20 cellular contexts compared by ENCODE assay signal in genomic region chr7:35268953-35269352, GRCh38. TPM values are rescaled to one million over a fixed set of nuclear protein-coding genes. Genes with fewer than 3 reads are reported as not detected.
DNase-seq lines count a peak whose midpoint lies in the region; ATAC-seq, FAIRE-seq and TF ChIP-seq lines count a peak whose summit lies in the region.
"Had no signal": no experiment of that assay in that cellular context is flagged by ENCODE, and none has a peak within 500 bp of the region (broad histone marks: within the 10 kb centered on the region; RNA-seq: fewer than 3 reads in every experiment).

No MANE protein-coding gene starts in this region.

- POLR2A ChIA-PET in HepG2 (lab: Yijun Ruan, JAX) = no interaction called here

- no peak for DNase-seq in HepG2 (ENCODE audit: low spot score)
- DNase-seq in right lobe of liver = no peak
- DNase-seq in NCI-H2171 (lab: John Stamatoyannopoulos, UW) = peak; percentile 70
- DNase-seq in SK-N-DZ (ENCODE audit: low spot score) = peak; percentile 57
- no peak for DNase-seq in smooth muscle cell (lab: John Stamatoyannopoulos, UW; ENCODE audit: unreplicated experiment)
- no peak for DNase-seq in NCI-H2107 treated with DMSO at 0.1 percent for 48 hours (lab: John Stamatoyannopoulos, UW; ENCODE audit: unreplicated experiment)
- DNase-seq in stimulated activated naive B cell treated with anti-CD40 and anti-IgM and Interleukin-4, amounts not matched to agents 10 μg/mL and 1 μg/mL and 100 μg/mL, for 72 hours = no peak
- DNase-seq: AML-193, DND-41, GDM1, GOT3, MM.1S, NCI-H510A treated with DMSO at 0.1 percent for 48 hours, Peyer's patch, Right ventricle myocardium superior had no signal

- TF ChIP-seq CTCF in HepG2 (CRISPR knock-in tag; IDR thresholded peaks at IDR 0.05) (no peak), right lobe of liver (IDR thresholded peaks at IDR 0.05) (no peak), smooth muscle cell (IDR thresholded peaks at IDR 0.05; ENCODE audit: borderline replicate concordance, insufficient read depth, poor library complexity, severe bottlenecking) (no peak)

- H3K27ac Mint-ChIP-seq in stimulated activated naive B cell treated with anti-CD40 and anti-IgM and Interleukin-4, amounts not matched to agents 10 μg/mL and 1 μg/mL and 100 μg/mL, for 72 hours = no peak overlapping the region
- H3K27ac Mint-ChIP-seq: T-helper 1 cell treated with Interleukin-12 subunit alpha and Interleukin-12 subunit beta and Interleukin-4 antibody, amounts not matched to agents 30 μg/mL and 1 μg/mL, for 36 hours had no signal

- TF ChIP-seq EP300 in HepG2 (IDR thresholded peaks at IDR 0.05; ENCODE audit: low read depth in 2 of 2, low read length in 2 of 2) = no peak
- TF ChIP-seq EP300 in HepG2 (CRISPR knock-in tag; IDR thresholded peaks at IDR 0.05; ENCODE audit: borderline replicate concordance) = no peak

- no peak overlapping the region for H3K9ac ChIP-seq in HepG2 (ENCODE audit: insufficient read depth, low read depth, low read length)
- no peak overlapping the region for H3K9ac ChIP-seq in smooth muscle cell (ENCODE audit: low read depth)
- H3K9ac ChIP-seq: KMS-11 had no signal

- H4K20me1 ChIP-seq in HepG2 (ENCODE audit: insufficient read depth, low read length) (no peaks in the 10 kb centered on the region), smooth muscle cell (ENCODE audit: low read depth) (no peaks in the 10 kb centered on the region)

- H3K4me3 ChIP-seq in HepG2 (replicated peaks in 1 of 3; ENCODE audit: insufficient read depth in 1 of 3, low read depth in 2 of 3, low read length in 3 of 3) = no peak overlapping the region
- H3K4me3 ChIP-seq in right lobe of liver = no peak overlapping the region
- no peak overlapping the region for H3K4me3 ChIP-seq in smooth muscle cell
- H3K4me3 ChIP-seq: A549, Peyer's patch had no signal

- intact Hi-C loops in HepG2 (cut with micrococcal nuclease; ENCODE audit: unreplicated experiment) (no loop called here), right lobe of liver (cut with DNase I) (no loop called here)

- H3K27me3 Mint-ChIP-seq in stimulated activated naive B cell treated with anti-CD40 and anti-IgM and Interleukin-4, amounts not matched to agents 10 μg/mL and 1 μg/mL and 100 μg/mL, for 72 hours = peaks cover 47 to 63% of the 10 kb centered on the region in 2 donors

- H2AFZ ChIP-seq in HepG2 (ENCODE audit: low read length) (no peak overlapping the region), smooth muscle cell (ENCODE audit: low read depth) (no peak overlapping the region)

- H3K27ac ChIP-seq in HepG2 (ENCODE audit: extremely low read length, insufficient read depth, low read length) (no peak overlapping the region), right lobe of liver (no peak overlapping the region), smooth muscle cell (ENCODE audit: low read depth) (no peak overlapping the region)
- H3K27ac ChIP-seq: A549, HL-60, KMS-11, Peyer's patch had no signal

- WGBS in HepG2 (ENCODE audit: low lambda C conversion rate) = 2% methylated on average over 5 of the region's 5 CpGs
- 43% methylated on average over 5 of the region's 5 CpGs for WGBS in right lobe of liver (ENCODE audit: insufficient coverage, low coverage, low lambda C conversion rate, missing lambda C conversion rate)
- WGBS in smooth muscle cell (ENCODE audit: low lambda C conversion rate) = 59% methylated on average over 5 of the region's 5 CpGs

- no peaks in the 10 kb centered on the region for H3K4me1 ChIP-seq in HepG2 (ENCODE audit: insufficient read depth, low read length)
- no peaks in the 10 kb centered on the region for H3K4me1 ChIP-seq in right lobe of liver
- peaks cover 4% of the 10 kb centered on the region for H3K4me1 ChIP-seq in smooth muscle cell (ENCODE audit: low read depth)
- H3K4me1 ChIP-seq: A549, Peyer's patch had no signal

- in situ Hi-C loops in HepG2 (cut with HindIII; ENCODE audit: extremely low pct_ligation_motif_present, low pct_unique_long_range_greater_than_20kb) = no loop called here

- TF ChIP-seq RAD21 in HepG2 (CRISPR knock-in tag; IDR thresholded peaks at IDR 0.05) = no peak

- CTCF ChIA-PET in HepG2 (lab: Yijun Ruan, JAX; ENCODE audit: low intra/inter-chr PET ratio, low total read pairs) = no interaction called here

- H3K36me3 ChIP-seq in HepG2 (replicated peaks in 1 of 2; ENCODE audit: control insufficient read depth in 1 of 2, insufficient read depth in 2 of 2, low read length in 2 of 2) (no peaks in the 10 kb centered on the region), right lobe of liver (no peaks in the 10 kb centered on the region), smooth muscle cell (ENCODE audit: low read depth) (no peaks in the 10 kb centered on the region)
- H3K36me3 ChIP-seq: Peyer's patch had no signal

- ATAC-seq in HepG2 = no peak
- no peak for ATAC-seq in right lobe of liver
- no peak for ATAC-seq in HG02678 (IDR thresholded peaks at IDR 0.05; ENCODE audit: unreplicated experiment)
- no peak for ATAC-seq in stimulated activated naive B cell treated with anti-CD40 and anti-IgM and Interleukin-4, amounts not matched to agents 10 μg/mL and 1 μg/mL and 100 μg/mL, for 72 hours (replicated peaks)
- ATAC-seq: A549 had no signal

- no peaks in the 10 kb centered on the region for H3K9me3 ChIP-seq in HepG2 (ENCODE audit: low read length)
- no peaks in the 10 kb centered on the region for H3K9me3 ChIP-seq in right lobe of liver
- no peaks in the 10 kb centered on the region for H3K9me3 ChIP-seq in smooth muscle cell (replicated peaks; ENCODE audit: low read depth)
- H3K9me3 ChIP-seq: A549, Peyer's patch had no signal

- TF ChIP-seq POLR2A in HepG2 (IDR thresholded peaks at IDR 0.05; ENCODE audit: insufficient read depth in 1 of 2, low read depth in 2 of 2, low read length in 2 of 2) (no peak), right lobe of liver (IDR thresholded peaks at IDR 0.05) (no peak)

- no TSS peak for BruUV-seq in HepG2 (replicated peaks; lab: Mats Ljungman, UMichigan)

- H3K4me3 Mint-ChIP-seq in stimulated activated naive B cell treated with anti-CD40 and anti-IgM and Interleukin-4, amounts not matched to agents 10 μg/mL and 1 μg/mL and 100 μg/mL, for 72 hours = no peak overlapping the region
- H3K4me3 Mint-ChIP-seq: T-helper 1 cell treated with Interleukin-12 subunit alpha and Interleukin-12 subunit beta and Interleukin-4 antibody, amounts not matched to agents 30 μg/mL and 1 μg/mL, for 36 hours had no signal

- no peaks in the 10 kb centered on the region for H3K36me3 Mint-ChIP-seq in stimulated activated naive B cell treated with anti-CD40 and anti-IgM and Interleukin-4, amounts not matched to agents 10 μg/mL and 1 μg/mL and 100 μg/mL, for 72 hours

- no peaks in the 10 kb centered on the region for H3K4me1 Mint-ChIP-seq in stimulated activated naive B cell treated with anti-CD40 and anti-IgM and Interleukin-4, amounts not matched to agents 10 μg/mL and 1 μg/mL and 100 μg/mL, for 72 hours

- H3K27me3 ChIP-seq in HepG2 (ENCODE audit: control insufficient read depth in 1 of 2, insufficient read depth in 2 of 2, low read length in 2 of 2) = no peaks in the 10 kb centered on the region; a peak in 1 of 5 replicates
- H3K27me3 ChIP-seq in right lobe of liver = no peaks in the 10 kb centered on the region
- H3K27me3 ChIP-seq in smooth muscle cell (ENCODE audit: low read depth) = no peaks in the 10 kb centered on the region
- H3K27me3 ChIP-seq: Peyer's patch had no signal

- H3K4me2 ChIP-seq in HepG2 (ENCODE audit: low read depth, low read length) = no peak overlapping the region
- H3K4me2 ChIP-seq in smooth muscle cell = peak overlapping the region; percentile 20
- H3K4me2 ChIP-seq: A549, KMS-11 had no signal

- H3K79me2 ChIP-seq in HepG2 (ENCODE audit: insufficient read depth, low read length) = no peaks in the 10 kb centered on the region
- peaks cover 2% of the 10 kb centered on the region for H3K79me2 ChIP-seq in smooth muscle cell (ENCODE audit: low read depth)

- no peak for FAIRE-seq in HepG2 (lab: Jason Lieb, UNC)
- FAIRE-seq: A549 had no signal

- H3K9me3 Mint-ChIP-seq in stimulated activated naive B cell treated with anti-CD40 and anti-IgM and Interleukin-4, amounts not matched to agents 10 μg/mL and 1 μg/mL and 100 μg/mL, for 72 hours = no peaks in the 10 kb centered on the region
- H3K9me3 Mint-ChIP-seq: T-helper 1 cell treated with Interleukin-12 subunit alpha and Interleukin-12 subunit beta and Interleukin-4 antibody, amounts not matched to agents 30 μg/mL and 1 μg/mL, for 36 hours had no signal

- no peaks in the 10 kb centered on the region for H3F3A ChIP-seq in smooth muscle cell (ENCODE audit: low read depth)

TF ChIP-seq in HepG2, 621 proteins besides CTCF, POLR2A, EP300 and RAD21:
- peak; percentile 70; the same call in 1 of the 2 replicates for TF ChIP-seq CREB1 (IDR thresholded peaks at IDR 0.05)
- no peak for TF ChIP-seq CREB1 (CRISPR knock-in tag; IDR thresholded peaks at IDR 0.05)
- no peak for TF ChIP-seq KAT8 (CRISPR knock-in tag; IDR thresholded peaks at IDR 0.05)

RNA-seq across cellular contexts. Expression of gene TBX20, which starts 15.1 kb away (rescaled TPM):
- total RNA-seq in HepG2 (2016; rRNA removed; fragmentation: Illumina TruSeq; extraction: Trizol) (not detected in 2 replicates), right lobe of liver (1 to 10 TPM in 2 of 6 experiments, under 1 TPM in 4; 0.40 to 1.4 (median 0.94) TPM), smooth muscle cell (58.4 and 71.1 TPM in 2 replicates)
- total RNA-seq in HepG2 (2016; cell fraction: cytosol; rRNA removed; fragmentation: Illumina TruSeq; extraction: Trizol; ENCODE audit: low read depth) = not detected in 2 replicates
- total RNA-seq in HepG2 (2016; cell fraction: insoluble cytoplasmic fraction; rRNA removed; fragmentation: Illumina TruSeq; extraction: Trizol) = not detected in 2 replicates
- total RNA-seq in HepG2 (2016; cell fraction: membrane; rRNA removed; fragmentation: Illumina TruSeq; extraction: Trizol) = not detected in 2 replicates
- not detected in 2 replicates for total RNA-seq in HepG2 (2016; cell fraction: nucleus; rRNA removed; fragmentation: Illumina TruSeq; extraction: Trizol)
- polyA plus RNA-seq in HepG2 (2011; rRNA removed) (not detected in 2 replicates), smooth muscle cell (4.3 and 5.0 TPM in 2 replicates)
- not detected in 2 replicates for polyA plus RNA-seq in HepG2 (2011; cell fraction: cytosol; rRNA removed)
- polyA plus RNA-seq in HepG2 (2011; cell fraction: nucleus; rRNA removed) = not detected in 2 replicates
- polyA plus RNA-seq in HepG2 (2012) = not detected in 2 replicates
- polyA plus RNA-seq in HepG2 (2016; cell fraction: cytosol; fragmentation: Illumina TruSeq; extraction: Trizol; ENCODE audit: low read depth) = not detected in 2 replicates
- not detected in 2 replicates for polyA plus RNA-seq in HepG2 (2016; cell fraction: insoluble cytoplasmic fraction; fragmentation: Illumina TruSeq; extraction: Trizol; ENCODE audit: low read depth)
- not detected in 2 replicates for polyA plus RNA-seq in HepG2 (2016; cell fraction: membrane; fragmentation: Illumina TruSeq; extraction: Trizol; ENCODE audit: low read depth)
- not detected in 2 replicates for polyA plus RNA-seq in HepG2 (2016; cell fraction: nucleus; fragmentation: Illumina TruSeq; extraction: Trizol; ENCODE audit: insufficient read depth, low read depth)
- polyA minus RNA-seq in HepG2 (2011; rRNA and poly(A)+ RNA removed; ENCODE audit: low replicate concordance) = 48.1 TPM in 1 of 2 replicates, not detected in the other
- polyA minus RNA-seq in HepG2 (2011; cell fraction: cytosol; rRNA and poly(A)+ RNA removed) = not detected in 2 replicates
- 0.26 TPM in 1 of 2 replicates, not detected in the other for polyA minus RNA-seq in HepG2 (2011; cell fraction: nucleus; rRNA and poly(A)+ RNA removed)
- polyA plus RNA-seq in SK-N-DZ (2014; cell fraction: cytosol; rRNA removed) = 10.1 and 14.7 TPM in 2 replicates
- polyA plus RNA-seq in SK-N-DZ (2014; cell fraction: nucleus; rRNA removed) = 8.0 and 15.2 TPM in 2 replicates
- total RNA-seq: Peyer's patch had no signal

Comparison
In these comparisons a context has a peak if more than half of its experiments do, and no peak if none do; other contexts are left out.
1. DNase-seq: peak in NCI-H2171 (single experiment) and SK-N-DZ (single experiment); none in HepG2 (single experiment), right lobe of liver (0 of 3), smooth muscle cell (single experiment), NCI-H2107 treated with DMSO at 0.1 percent for 48 hours (single experiment) and stimulated activated naive B cell treated with anti-CD40 and anti-IgM and Interleukin-4, amounts not matched to agents 10 μg/mL and 1 μg/mL and 100 μg/mL, for 72 hours (single experiment).
2. RNA of gene TBX20, which starts 15.1 kb away (total RNA-seq): 58.4 to 71.1 TPM in smooth muscle cell; 0.40 to 1.4 TPM in right lobe of liver and not detected in HepG2; every median in the first group is over 10 times any median in the second.